Comparison of ENCODE assay signal across 8 cellular contexts in genomic region chr1:204828352-204828850, GRCh38. TPM values are rescaled to one million over a fixed set of nuclear protein-coding genes. Genes with fewer than 3 reads are reported as not detected.
DNase-seq lines count a peak whose midpoint lies in the region; ATAC-seq, FAIRE-seq and TF ChIP-seq lines count a peak whose summit lies in the region.

No MANE protein-coding gene starts in this region.

- TF ChIP-seq CTCF in upper lobe of right lung (IDR thresholded peaks at IDR 0.05), result no peak

- H3K4me1 ChIP-seq in upper lobe of right lung, result no peaks in the 10 kb centered on the region

- no peak for FAIRE-seq in GM12891 (lab: Jason Lieb, UNC)

- peak; percentile 96 for ATAC-seq in Right ventricle myocardium inferior
- ATAC-seq in upper lobe of right lung, result peak; percentile 84

- H3K9me3 ChIP-seq in upper lobe of right lung, result no peaks in the 10 kb centered on the region

- H3K27me3 ChIP-seq in upper lobe of right lung, result peaks cover 20% of the 10 kb centered on the region

- intact Hi-C loops in Right ventricle myocardium inferior (cut with DNase I), result no loop called here
- intact Hi-C loops in upper lobe of right lung (cut with DNase I), result no loop called here

- DNase-seq in GM12891 (ENCODE audit: insufficient read length, low spot score) (peak; percentile 57), NCI-H2196 (lab: John Stamatoyannopoulos, UW; ENCODE audit: unreplicated experiment) (peak; percentile 91), Right ventricle myocardium inferior (ENCODE audit: missing footprints) (peak; percentile 80), occipital lobe (lab: John Stamatoyannopoulos, UW) (peak; percentile 85), upper lobe of right lung (peak; percentile 70), glomerular visceral epithelial cell (ENCODE audit: extremely low spot score) (no peak), T1000 (lab: John Stamatoyannopoulos, UW) (no peak)
- DNase-seq in activated effector memory CD4-positive, alpha-beta T cell treated with Interleukin-2 at 50 U/mL for 16 hours, result peak; percentile 16

- H3K4me3 ChIP-seq in upper lobe of right lung, result peak overlapping the region; percentile 44

- H3K36me3 ChIP-seq in upper lobe of right lung, result no peaks in the 10 kb centered on the region

- TF ChIP-seq POLR2A in GM12891 (IDR thresholded peaks at IDR 0.05; ENCODE audit: low read depth, low read length), result no peak

- no peak overlapping the region for H3K27ac ChIP-seq in upper lobe of right lung

TF ChIP-seq in GM12891, 5 proteins besides CTCF, POLR2A, EP300 and RAD21:
- TF ChIP-seq POLR2AphosphoS5 (IDR thresholded peaks at IDR 0.05; ENCODE audit: low read depth, low read length), result no peak
- no peak for TF ChIP-seq POU2F2 (IDR thresholded peaks at IDR 0.05; ENCODE audit: low read depth, low read length)
- TF ChIP-seq SPI1 (IDR thresholded peaks at IDR 0.05; ENCODE audit: low read depth, low read length), result no peak
- no peak for TF ChIP-seq TAF1 (IDR thresholded peaks at IDR 0.05; ENCODE audit: low read depth, low read length)
- no peak for TF ChIP-seq PAX5 (IDR thresholded peaks at IDR 0.05; ENCODE audit: insufficient read depth, low read length, severe bottlenecking)
TF ChIP-seq in GM12891: peak in this region for 0.

RNA-seq across cellular contexts. Expression of gene NFASC, which starts 42.3 kb away (rescaled TPM):
- 0.22 TPM for polyA plus RNA-seq in GM12891 (2012; ENCODE audit: low read depth, missing spikeins)
- total RNA-seq in Right ventricle myocardium inferior (10.5 TPM), occipital lobe (32.4 TPM), upper lobe of right lung (24.1 TPM)

Comparison
In these comparisons a context has a peak if more than half of its experiments do, and no peak if none do; other contexts are left out.
1. DNase-seq: peak in GM12891 (single experiment), NCI-H2196 (single experiment), activated effector memory CD4-positive, alpha-beta T cell treated with Interleukin-2 at 50 U/mL for 16 hours (single experiment), Right ventricle myocardium inferior (single experiment), occipital lobe (single experiment) and upper lobe of right lung (single experiment); none in glomerular visceral epithelial cell (single experiment) and T1000 (single experiment).